In genomic region chr17:47012457-47012856, GRCh38 we compare ENCODE assay signal across 38 cellular contexts. TPM values are rescaled to one million over a fixed set of nuclear protein-coding genes. Genes with fewer than 3 reads are reported as not detected.
"Had no signal": no experiment of that assay in that cellular context is flagged by ENCODE, and none has a peak within 500 bp of the region (broad histone marks: within the 10 kb centered on the region; RNA-seq: fewer than 3 reads in every experiment).

No MANE protein-coding gene starts in this region.

- H3K36me3 ChIP-seq: MG63 had no signal

- H3K27me3 ChIP-seq: MG63 had no signal

- DNase-seq: Karpas-422, Kasumi-1, MG63, MM.1S, MV-4-11, NCI-H1048, NCI-H1092, NCI-H1092 treated with DMSO at 0.1 percent for 48 hours, NCI-H1105, NCI-H1105 treated with DMSO at 0.1 percent for 48 hours, NCI-H1417, NCI-H1417 treated with DMSO at 0.1 percent for 48 hours, NCI-H1436, NCI-H1436 treated with DMSO at 0.1 percent for 48 hours, NCI-H146, NCI-H1694, NCI-H1694 treated with DMSO at 0.1 percent for 48 hours, NCI-H187, NCI-H187 treated with DMSO at 0.1 percent for 48 hours, NCI-H1930, NCI-H2029, NCI-H2029 treated with DMSO at 0.1 percent for 48 hours, NCI-H2081, NCI-H2081 treated with DMSO at 0.1 percent for 48 hours, NCI-H2107, NCI-H2171, NCI-H2171 treated with DMSO at 0.1 percent for 48 hours, NCI-H2227 treated with DMSO at 0.1 percent for 48 hours, NCI-H226, NCI-H345, NCI-H446, NCI-H446 treated with DMSO at 0.1 percent for 48 hours, NCI-H510A, NCI-H510A treated with DMSO at 0.1 percent for 48 hours had no signal

- H3K4me3 ChIP-seq: MG63 had no signal

- H3K9me3 ChIP-seq: MG63 had no signal

RNA-seq across cellular contexts. Expression of gene RPRML, which starts 33.4 kb away (rescaled TPM):
- total RNA-seq: LHCN-M2, M059J, MCF 10A, NCI-H460 had no signal
